ENCODE assay signal across 18 cellular contexts in genomic region chr5:108278285-108279240, GRCh38.
DNase-seq lines count a peak whose midpoint lies in the region; ATAC-seq and TF ChIP-seq lines count a peak whose summit lies in the region.
"Had no signal": no experiment of that assay in that cellular context is flagged by ENCODE, and none has a peak within 500 bp of the region (broad histone marks: within the 10 kb centered on the region; RNA-seq: fewer than 3 reads in every experiment).

No MANE protein-coding gene starts in this region.

- H3K4me1 Mint-ChIP-seq in neural progenitor cell, result no peaks in the 10 kb centered on the region
- no peaks in the 10 kb centered on the region for H3K4me1 Mint-ChIP-seq in Calu3 (ENCODE audit: low read depth, unreplicated experiment)
- H3K4me1 Mint-ChIP-seq: CD14-positive monocyte had no signal

- H3K27me3 Mint-ChIP-seq in neural progenitor cell (ENCODE audit: insufficient read depth, low read depth) (no peaks in the 10 kb centered on the region), Calu3 (ENCODE audit: unreplicated experiment) (no peaks in the 10 kb centered on the region)
- H3K27me3 Mint-ChIP-seq: activated CD8-positive, alpha-beta T cell treated with anti-CD3 and anti-CD28 coated beads for 36 hours; stimulated activated memory B cell treated with anti-CD40 and anti-IgM and Interleukin-4, amounts not matched to agents 10 μg/mL and 1 μg/mL and 100 μg/mL, for 72 hours had no signal

- no peak overlapping the region for H2AFZ ChIP-seq in neural progenitor cell (replicated peaks)

- no peaks in the 10 kb centered on the region for H3K36me3 ChIP-seq in neural progenitor cell

- no peaks in the 10 kb centered on the region for H3K9me3 ChIP-seq in neural progenitor cell (ENCODE audit: low read depth)

- H3K4me3 Mint-ChIP-seq in neural progenitor cell (peak overlapping the region; percentile 36), Calu3 (ENCODE audit: low read depth, unreplicated experiment) (no peak overlapping the region)
- H3K4me3 Mint-ChIP-seq: activated CD8-positive, alpha-beta T cell treated with anti-CD3 and anti-CD28 coated beads for 36 hours; CD14-positive monocyte; stimulated activated memory B cell treated with anti-CD40 and anti-IgM and Interleukin-4, amounts not matched to agents 10 μg/mL and 1 μg/mL and 100 μg/mL, for 72 hours had no signal

- peaks cover 29% of the 10 kb centered on the region for H3K4me1 ChIP-seq in neural progenitor cell

- H3F3A ChIP-seq in neural progenitor cell (ENCODE audit: low read depth), result peaks cover 10% of the 10 kb centered on the region

- no peaks in the 10 kb centered on the region for H3K79me2 ChIP-seq in neural progenitor cell (ENCODE audit: low read depth)

- CTCF ChIA-PET in Calu3 (lab: Charles Lee), result no interaction called here

- DNase-seq in DMS53 (lab: John Stamatoyannopoulos, UW) (peak; percentile 23), DMS53 treated with DMSO at 0.1 percent for 48 hours (lab: John Stamatoyannopoulos, UW; ENCODE audit: unreplicated experiment) (no peak), NCI-H69 (lab: John Stamatoyannopoulos, UW) (peak; percentile 45), epithelial cell of esophagus (ENCODE audit: low read depth) (peak; percentile 4), neural progenitor cell (ENCODE audit: low spot score) (peak; percentile 6), Calu3 (no peak)
- DNase-seq: 8988T; activated CD8-positive, alpha-beta T cell treated with anti-CD3 and anti-CD28 coated beads for 36 hours; cortex of kidney; IMR-90; NCI-H1048; occipital lobe had no signal

- H3K27ac Mint-ChIP-seq in neural progenitor cell (no peak overlapping the region), Calu3 (ENCODE audit: unreplicated experiment) (no peak overlapping the region)
- H3K27ac Mint-ChIP-seq: activated CD8-positive, alpha-beta T cell treated with anti-CD3 and anti-CD28 coated beads for 36 hours; activated T-helper 2 cell treated with anti-CD3 and anti-CD28 coated beads, Interferon-gamma antibody, Interleukin-2, Interleukin-4, amounts not matched to agents 10 μg/mL and 5 μg/mL and 100 μg/mL, durations not matched to agents 14 hours and 24 hours and 36 hours; stimulated activated memory B cell treated with anti-CD40 and anti-IgM and Interleukin-4, amounts not matched to agents 10 μg/mL and 1 μg/mL and 100 μg/mL, for 72 hours had no signal

- H3K4me3 ChIP-seq in epithelial cell of esophagus (ENCODE audit: low read length) (no peak overlapping the region), neural progenitor cell (no peak overlapping the region)
- H3K4me3 ChIP-seq: SK-N-MC had no signal

- peak overlapping the region; percentile 51 for H3K4me2 ChIP-seq in neural progenitor cell

- intact Hi-C loops in Calu3 (cut with micrococcal nuclease; ENCODE audit: unreplicated experiment), result no loop called here

- BruUV-seq in Calu3 (replicated peaks; lab: Mats Ljungman, UMichigan), result no TSS peak

- TF ChIP-seq CTCF in epithelial cell of esophagus (IDR thresholded peaks at IDR 0.05; ENCODE audit: insufficient read depth, low read depth, low read length, missing control alignments), result peak; percentile 36
- TF ChIP-seq CTCF in neural progenitor cell (IDR thresholded peaks at IDR 0.05), result peak; percentile 12
- TF ChIP-seq CTCF in Calu3 (IDR thresholded peaks at IDR 0.05; ENCODE audit: unreplicated experiment), result no peak

- no peak overlapping the region for H3K9ac ChIP-seq in neural progenitor cell

- ATAC-seq in GM18858 (IDR thresholded peaks at IDR 0.05; ENCODE audit: unreplicated experiment) (no peak), GM21529 (IDR thresholded peaks at IDR 0.05; ENCODE audit: unreplicated experiment) (no peak)
- ATAC-seq: activated CD8-positive, alpha-beta T cell treated with anti-CD3 and anti-CD28 coated beads for 36 hours; stimulated activated memory B cell treated with anti-CD40 and anti-IgM and Interleukin-4, amounts not matched to agents 10 μg/mL and 1 μg/mL and 100 μg/mL, for 72 hours had no signal

- peak overlapping the region; percentile 82 for H3K27ac ChIP-seq in neural progenitor cell
- H3K27ac ChIP-seq: SK-N-MC had no signal

- H3K9me3 Mint-ChIP-seq in neural progenitor cell (peaks cover 20% of the 10 kb centered on the region), Calu3 (ENCODE audit: low read depth, unreplicated experiment) (peaks cover 6% of the 10 kb centered on the region)

- no peaks in the 10 kb centered on the region for H3K27me3 ChIP-seq in neural progenitor cell

- peaks cover 7% of the 10 kb centered on the region for H3K36me3 Mint-ChIP-seq in neural progenitor cell
- H3K36me3 Mint-ChIP-seq in Calu3 (ENCODE audit: insufficient read depth, unreplicated experiment), result no peaks in the 10 kb centered on the region

- H4K20me1 ChIP-seq in neural progenitor cell (ENCODE audit: low read depth), result no peaks in the 10 kb centered on the region

Comparison
In these comparisons a context has a peak if more than half of its experiments do, and no peak if none do; other contexts are left out.
1. DNase-seq: peak in DMS53 (single experiment), NCI-H69 (single experiment), epithelial cell of esophagus (single experiment) and neural progenitor cell (single experiment); none in DMS53 treated with DMSO at 0.1 percent for 48 hours (single experiment) and Calu3 (single experiment).